In genomic region chr2:71530987-71531332, GRCh38 we compare ENCODE assay signal across 16 cellular contexts.
DNase-seq lines count a peak whose midpoint lies in the region; ATAC-seq, FAIRE-seq and TF ChIP-seq lines count a peak whose summit lies in the region.
"Had no signal": no experiment of that assay in that cellular context is flagged by ENCODE, and none has a peak within 500 bp of the region (broad histone marks: within the 10 kb centered on the region; RNA-seq: fewer than 3 reads in every experiment).

No MANE protein-coding gene starts in this region.

- no peaks in the 10 kb centered on the region for H3F3A ChIP-seq in PC-3 (ENCODE audit: low read length, unreplicated experiment)

- H3K4me1 ChIP-seq in PC-3 (ENCODE audit: insufficient read depth, low read length) (peaks cover 14% of the 10 kb centered on the region), endothelial cell of umbilical vein (ENCODE audit: control insufficient read depth, extremely low read depth, insufficient read depth, low read length) (peaks cover 7% of the 10 kb centered on the region), osteoblast (ENCODE audit: insufficient read depth, low read length) (peaks cover 8% of the 10 kb centered on the region)
- H3K4me1 ChIP-seq: BLaER1, SJCRH30 had no signal

- CTCF ChIA-PET in activated CD8-positive, alpha-beta T cell treated with anti-CD3 and anti-CD28 coated beads for 36 hours (lab: Charles Lee): interaction anchor here (0.6 to 3.4 kb wide), 4 partner anchors 15 to 1049 kb away, joined by 3 to 12 read pairs (median 4); no protein-coding TSS in a partner anchor
- CTCF ChIA-PET in activated CD8-positive, alpha-beta T cell treated with anti-CD3 and anti-CD28 coated beads, Interleukin-2, amount 10 ng/mL, durations not matched to agents 7 days and 5 days (lab: Charles Lee): interaction anchor here (0.6 to 2.2 kb wide), 4 partner anchors 9 to 267 kb away, joined by 3 to 14 read pairs (median 5); no protein-coding TSS in a partner anchor
- CTCF ChIA-PET in PC-3 (lab: Charles Lee) (interaction anchor here (0.5 kb wide), 1 partner anchor 199 kb away, joined by 3 read pairs; the partner anchor contains the start of gene ZNF638), endothelial cell of umbilical vein (lab: Charles Lee) (interaction anchor here (0.6 to 4.3 kb wide), 19 partner anchors 9 to 1357 kb away, joined by 3 to 32 read pairs (median 5); partner anchors contain the start of gene SPR)

- H4K20me1 ChIP-seq in PC-3 (ENCODE audit: low read length) (no peaks in the 10 kb centered on the region), endothelial cell of umbilical vein (replicated peaks; ENCODE audit: control insufficient read depth, extremely low read depth, insufficient read depth, low read length) (no peaks in the 10 kb centered on the region), osteoblast (ENCODE audit: insufficient read depth, low read length) (no peaks in the 10 kb centered on the region)
- H4K20me1 ChIP-seq: BLaER1 had no signal

- no peaks in the 10 kb centered on the region for H3K9me3 ChIP-seq in PC-3 (ENCODE audit: low read length)
- no peaks in the 10 kb centered on the region for H3K9me3 ChIP-seq in endothelial cell of umbilical vein (replicated peaks; ENCODE audit: control insufficient read depth, insufficient read depth, low read length)
- no peaks in the 10 kb centered on the region for H3K9me3 ChIP-seq in osteoblast (ENCODE audit: low read depth, low read length)
- H3K9me3 ChIP-seq: BLaER1, MG63, SJCRH30 had no signal

- no peaks in the 10 kb centered on the region for H3K9me1 ChIP-seq in endothelial cell of umbilical vein (replicated peaks; ENCODE audit: control insufficient read depth, extremely low read depth, insufficient read depth, low read length)

- H3K4me3 ChIP-seq in PC-3 (ENCODE audit: low read length): no peak overlapping the region
- no peak overlapping the region for H3K4me3 ChIP-seq in endothelial cell of umbilical vein (replicated peaks in 1 of 3; ENCODE audit: insufficient read depth in 1 of 3, low read depth in 1 of 3, low read length in 3 of 3)
- H3K4me3 ChIP-seq in osteoblast (ENCODE audit: insufficient read depth, low read length): no peak overlapping the region
- H3K4me3 ChIP-seq: BLaER1, GM12878, GM23248, MG63, SJCRH30 had no signal

- no peaks in the 10 kb centered on the region for H3K4me1 Mint-ChIP-seq in activated CD8-positive, alpha-beta T cell treated with anti-CD3 and anti-CD28 coated beads for 36 hours (ENCODE audit: low read depth)
- no peaks in the 10 kb centered on the region for H3K4me1 Mint-ChIP-seq in activated CD8-positive, alpha-beta T cell treated with anti-CD3 and anti-CD28 coated beads, Interleukin-2, amount 10 ng/mL, durations not matched to agents 7 days and 5 days (ENCODE audit: low read depth)

- H3K27ac ChIP-seq in PC-3 (ENCODE audit: low read length) (peak overlapping the region; percentile 66), endothelial cell of umbilical vein (ENCODE audit: insufficient read depth, low read depth, low read length) (peak overlapping the region; percentile 40), osteoblast (ENCODE audit: low read depth, low read length) (no peak overlapping the region)
- H3K27ac ChIP-seq: BLaER1, GM23248, SJCRH30 had no signal

- H3K36me3 Mint-ChIP-seq in activated CD8-positive, alpha-beta T cell treated with anti-CD3 and anti-CD28 coated beads for 36 hours (ENCODE audit: low read depth): no peaks in the 10 kb centered on the region
- H3K36me3 Mint-ChIP-seq in activated CD8-positive, alpha-beta T cell treated with anti-CD3 and anti-CD28 coated beads, Interleukin-2, amount 10 ng/mL, durations not matched to agents 7 days and 5 days (ENCODE audit: low read depth): no peaks in the 10 kb centered on the region

- peaks cover 14% of the 10 kb centered on the region for H3K27me3 Mint-ChIP-seq in activated CD8-positive, alpha-beta T cell treated with anti-CD3 and anti-CD28 coated beads for 36 hours
- H3K27me3 Mint-ChIP-seq in activated CD8-positive, alpha-beta T cell treated with anti-CD3 and anti-CD28 coated beads, Interleukin-2, amount 10 ng/mL, durations not matched to agents 7 days and 5 days (ENCODE audit: low read depth): peaks cover 4% of the 10 kb centered on the region

- no peaks in the 10 kb centered on the region for H3K9me2 ChIP-seq in PC-3 (replicated peaks; ENCODE audit: low read length)

- H3K9ac ChIP-seq in PC-3 (ENCODE audit: low read length): no peak overlapping the region; the same call in 1 of the 2 replicates
- H3K9ac ChIP-seq in endothelial cell of umbilical vein (replicated peaks; ENCODE audit: extremely low read depth, insufficient read depth, low read length): no peak overlapping the region
- H3K9ac ChIP-seq: BLaER1, GM23248 had no signal

- no TSS peak for BruUV-seq in PC-3 (replicated peaks; lab: Mats Ljungman, UMichigan)
- no TSS peak for BruUV-seq in endothelial cell of umbilical vein (replicated peaks; lab: Mats Ljungman, UMichigan)

- H2AFZ ChIP-seq in PC-3 (ENCODE audit: low read length): no peak overlapping the region
- no peak overlapping the region for H2AFZ ChIP-seq in endothelial cell of umbilical vein (ENCODE audit: low read depth, low read length)
- no peak overlapping the region for H2AFZ ChIP-seq in osteoblast (ENCODE audit: low read length)
- H2AFZ ChIP-seq: GM23248 had no signal

- H3K4me2 ChIP-seq in PC-3 (ENCODE audit: low read length) (no peak overlapping the region), endothelial cell of umbilical vein (ENCODE audit: insufficient read depth, low read length) (no peak overlapping the region), osteoblast (ENCODE audit: insufficient read depth, low read length) (no peak overlapping the region)
- H3K4me2 ChIP-seq: BLaER1 had no signal

- DNase-seq in activated CD8-positive, alpha-beta T cell treated with anti-CD3 and anti-CD28 coated beads for 36 hours: no peak
- DNase-seq in activated CD8-positive, alpha-beta T cell treated with anti-CD3 and anti-CD28 coated beads, Interleukin-2, amount 10 ng/mL, durations not matched to agents 7 days and 5 days: no peak
- DNase-seq in PC-3 (no peak), endothelial cell of umbilical vein (ENCODE audit: low read depth, low spot score) (no peak), osteoblast (ENCODE audit: insufficient read length, low spot score, missing footprints) (no peak), NCI-H524 (lab: John Stamatoyannopoulos, UW) (no peak), G401 (ENCODE audit: low spot score) (no peak), RPMI8226 (no peak)
- DNase-seq: NCI-H1092, NCI-H2081 treated with DMSO at 0.1 percent for 48 hours, NCI-H510A had no signal

- H3K27me3 ChIP-seq in PC-3 (ENCODE audit: low read length) (no peaks in the 10 kb centered on the region), endothelial cell of umbilical vein (ENCODE audit: control insufficient read depth in 2 of 2, insufficient read depth in 2 of 2, low read length in 2 of 2) (no peaks in the 10 kb centered on the region), osteoblast (ENCODE audit: insufficient read depth, low read length) (peaks cover 19% of the 10 kb centered on the region)
- H3K27me3 ChIP-seq: BLaER1, MG63, SJCRH30 had no signal

- no peak overlapping the region for H3K4me3 Mint-ChIP-seq in activated CD8-positive, alpha-beta T cell treated with anti-CD3 and anti-CD28 coated beads for 36 hours
- H3K4me3 Mint-ChIP-seq in activated CD8-positive, alpha-beta T cell treated with anti-CD3 and anti-CD28 coated beads, Interleukin-2, amount 10 ng/mL, durations not matched to agents 7 days and 5 days: no peak overlapping the region

- POLR2A ChIA-PET in activated CD8-positive, alpha-beta T cell treated with anti-CD3 and anti-CD28 coated beads for 36 hours (lab: Charles Lee): no interaction called here
- POLR2A ChIA-PET in activated CD8-positive, alpha-beta T cell treated with anti-CD3 and anti-CD28 coated beads, Interleukin-2, amount 10 ng/mL, durations not matched to agents 7 days and 5 days (lab: Charles Lee): no interaction called here
- POLR2A ChIA-PET in PC-3 (lab: Charles Lee; ENCODE audit: unreplicated experiment) (interaction anchor here (0.7 kb wide), 1 partner anchor 17 kb away, joined by 4 read pairs; no protein-coding TSS in a partner anchor), endothelial cell of umbilical vein (lab: Charles Lee) (no interaction called here)

- dilution Hi-C loops in endothelial cell of umbilical vein (cut with MboI; ENCODE audit: extremely low pct_ligation_motif_present, low sequenced_read_pairs): no loop called here

- H3K36me3 ChIP-seq in PC-3 (ENCODE audit: low read depth, low read length) (no peaks in the 10 kb centered on the region), endothelial cell of umbilical vein (ENCODE audit: control insufficient read depth in 2 of 2, extremely low read depth in 1 of 2, insufficient read depth in 2 of 2, low read length in 2 of 2) (peaks cover 2 to 26% of the 10 kb centered on the region in 2 experiments), osteoblast (ENCODE audit: insufficient read depth, low read length) (no peaks in the 10 kb centered on the region)
- H3K36me3 ChIP-seq: BLaER1, MG63 had no signal

- H3K79me2 ChIP-seq in PC-3 (ENCODE audit: low read length) (no peaks in the 10 kb centered on the region), endothelial cell of umbilical vein (ENCODE audit: control insufficient read depth, insufficient read depth, low read length) (no peaks in the 10 kb centered on the region), osteoblast (ENCODE audit: insufficient read depth, low read length) (no peaks in the 10 kb centered on the region)

- no peak for TF ChIP-seq POLR2A in endothelial cell of umbilical vein (IDR thresholded peaks at IDR 0.05; ENCODE audit: low read depth, low read length)

- TF ChIP-seq CTCF in activated CD8-positive, alpha-beta T cell treated with anti-CD3 and anti-CD28 coated beads for 36 hours (IDR thresholded peaks at IDR 0.05): peak; percentile 34
- no peak; the same call in 1 of the 2 replicates for TF ChIP-seq CTCF in PC-3 (conservative IDR thresholded peaks at IDR 0.05; ENCODE audit: low read depth, low read length)
- TF ChIP-seq CTCF in endothelial cell of umbilical vein (IDR thresholded peaks at IDR 0.05; ENCODE audit: extremely low read depth in 1 of 2, insufficient read depth in 1 of 2, low read depth in 1 of 2, low read length in 2 of 2): no peak
- no peak for TF ChIP-seq CTCF in osteoblast (IDR thresholded peaks at IDR 0.05; ENCODE audit: extremely low read depth, low read depth, low read length)

- ATAC-seq in activated CD8-positive, alpha-beta T cell treated with anti-CD3 and anti-CD28 coated beads for 36 hours: no peak
- no peak for ATAC-seq in activated CD8-positive, alpha-beta T cell treated with anti-CD3 and anti-CD28 coated beads, Interleukin-2, amount 10 ng/mL, durations not matched to agents 7 days and 5 days
- no peak for ATAC-seq in PC-3

- no peaks in the 10 kb centered on the region for H3K9me3 Mint-ChIP-seq in activated CD8-positive, alpha-beta T cell treated with anti-CD3 and anti-CD28 coated beads for 36 hours
- H3K9me3 Mint-ChIP-seq in activated CD8-positive, alpha-beta T cell treated with anti-CD3 and anti-CD28 coated beads, Interleukin-2, amount 10 ng/mL, durations not matched to agents 7 days and 5 days (ENCODE audit: insufficient read depth): no peaks in the 10 kb centered on the region

- intact Hi-C loops in activated CD8-positive, alpha-beta T cell treated with anti-CD3 and anti-CD28 coated beads for 36 hours (cut with micrococcal nuclease): no loop called here
- intact Hi-C loops in PC-3 (cut with micrococcal nuclease): no loop called here
- intact Hi-C loops in endothelial cell of umbilical vein (cut with micrococcal nuclease): loop anchor here (5.0 kb wide), 1 partner anchor 266 kb away; no protein-coding TSS in a partner anchor

- in situ Hi-C loops in G401 (cut with HindIII; ENCODE audit: low sequenced_read_pairs): no loop called here

- no peak for FAIRE-seq in endothelial cell of umbilical vein (lab: Jason Lieb, UNC)

- H3K27ac Mint-ChIP-seq in activated CD8-positive, alpha-beta T cell treated with anti-CD3 and anti-CD28 coated beads for 36 hours: no peak overlapping the region
- H3K27ac Mint-ChIP-seq in activated CD8-positive, alpha-beta T cell treated with anti-CD3 and anti-CD28 coated beads, Interleukin-2, amount 10 ng/mL, durations not matched to agents 7 days and 5 days: no peak overlapping the region
